11 cellular contexts compared by ENCODE assay signal in the genomic region with DNA sequence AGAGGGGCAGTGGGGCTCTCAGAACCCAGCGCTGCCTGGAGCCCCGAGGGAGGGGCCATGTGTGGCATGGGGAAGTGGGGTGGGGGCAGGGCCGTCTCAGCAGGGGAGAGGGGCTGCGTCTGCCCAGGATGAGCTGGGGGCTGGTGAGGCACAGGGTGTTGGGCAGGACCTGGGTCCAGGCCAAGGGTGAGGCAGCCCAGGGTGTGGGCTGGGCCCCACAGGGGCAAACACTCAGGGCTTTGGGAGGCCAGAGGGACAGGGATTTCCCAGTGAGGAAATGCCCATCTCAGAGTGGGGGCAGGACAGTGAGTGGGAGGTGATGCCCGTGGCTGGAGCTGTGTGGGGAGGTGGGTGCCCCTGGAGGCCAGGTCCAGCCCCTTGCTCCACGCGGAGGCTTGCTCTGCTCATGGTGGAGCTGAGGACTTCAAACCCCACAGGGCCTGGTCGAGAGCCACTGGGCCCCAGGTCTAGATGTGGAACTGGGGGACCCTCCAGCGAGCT. TPM values are rescaled to one million over a fixed set of nuclear protein-coding genes. Genes with fewer than 3 reads are reported as not detected.
DNase-seq lines count a peak whose midpoint lies in the region; ATAC-seq and TF ChIP-seq lines count a peak whose summit lies in the region.
"Had no signal": no experiment of that assay in that cellular context is flagged by ENCODE, and none has a peak within 500 bp of the region (broad histone marks: within the 10 kb centered on the region; RNA-seq: fewer than 3 reads in every experiment).

No MANE protein-coding gene starts in this region.

- intact Hi-C loops in natural killer cell (cut with micrococcal nuclease) = no loop called here

- H3K27ac Mint-ChIP-seq in natural killer cell = no peak overlapping the region
- no peak overlapping the region for H3K27ac Mint-ChIP-seq in natural killer cell treated with Interleukin-12 subunit alpha and Interleukin-12 subunit beta and Interleukin-15 and Interleukin-18, amount 100 ng/mL, for 72 hours
- H3K27ac Mint-ChIP-seq: activated CD4-positive, alpha-beta memory T cell treated with anti-CD3 and anti-CD28 coated beads for 36 hours had no signal

- H3K27me3 ChIP-seq in esophagus (ENCODE audit: control insufficient read depth in 1 of 2, insufficient read depth in 2 of 2, low read length in 2 of 2) (no peaks in the 10 kb centered on the region), muscle layer of duodenum (ENCODE audit: low read depth, low read length) (no peaks in the 10 kb centered on the region)

- H3K4me1 ChIP-seq in esophagus (ENCODE audit: control insufficient read depth in 2 of 2, insufficient read depth in 2 of 2, low read length in 1 of 2) (peaks cover 45 to 69% of the 10 kb centered on the region in 2 donors), muscle layer of duodenum (ENCODE audit: control insufficient read depth in 1 of 2, insufficient read depth in 2 of 2, low read length in 2 of 2) (peaks cover 34 to 79% of the 10 kb centered on the region in 2 donors)

- peaks cover 0 to 18% of the 10 kb centered on the region in 2 donors for H3K36me3 ChIP-seq in esophagus (ENCODE audit: control insufficient read depth in 2 of 2, insufficient read depth in 2 of 2, low read length in 1 of 2)
- no peaks in the 10 kb centered on the region for H3K36me3 ChIP-seq in muscle layer of duodenum (ENCODE audit: control insufficient read depth in 1 of 2, insufficient read depth in 2 of 2, low read length in 2 of 2)

- H3K9me3 Mint-ChIP-seq in natural killer cell = no peaks in the 10 kb centered on the region
- no peaks in the 10 kb centered on the region for H3K9me3 Mint-ChIP-seq in natural killer cell treated with Interleukin-12 subunit alpha and Interleukin-12 subunit beta and Interleukin-15 and Interleukin-18, amount 100 ng/mL, for 72 hours
- H3K9me3 Mint-ChIP-seq: activated CD4-positive, alpha-beta memory T cell treated with anti-CD3 and anti-CD28 coated beads for 36 hours had no signal

- DNase-seq in natural killer cell (no peak), NAMALWA (ENCODE audit: low spot score) (no peak), COLO668 (lab: John Stamatoyannopoulos, UW; ENCODE audit: unreplicated experiment) (no peak), SW480 (ENCODE audit: low spot score) (no peak), T-helper 1 cell (no peak)
- DNase-seq in natural killer cell treated with Interleukin-12 subunit alpha and Interleukin-12 subunit beta and Interleukin-15 and Interleukin-18, amount 100 ng/mL, for 72 hours (ENCODE audit: low spot score) = no peak
- DNase-seq: activated CD4-positive, alpha-beta memory T cell treated with anti-CD3 and anti-CD28 coated beads for 36 hours; caudate nucleus; stimulated activated CD4-positive, alpha-beta T cell treated with anti-CD3 and anti-CD28 coated beads, Interleukin-2, amount 100 ng/mL, for 48 hours had no signal

- H3K9me3 ChIP-seq in esophagus (ENCODE audit: control insufficient read depth in 2 of 2, insufficient read depth in 1 of 2, low read depth in 1 of 2, low read length in 1 of 2) = no peaks in the 10 kb centered on the region
- no peaks in the 10 kb centered on the region for H3K9me3 ChIP-seq in muscle layer of duodenum (ENCODE audit: control insufficient read depth in 1 of 2, low read length in 2 of 2)

- H3K4me3 ChIP-seq in esophagus (ENCODE audit: low read depth in 1 of 2, low read length in 2 of 2) (peak overlapping the region; percentile 2 to 34), muscle layer of duodenum (ENCODE audit: low read depth in 1 of 2, low read length in 2 of 2) (no peak overlapping the region)

- H3K36me3 Mint-ChIP-seq in natural killer cell = no peaks in the 10 kb centered on the region
- no peaks in the 10 kb centered on the region for H3K36me3 Mint-ChIP-seq in natural killer cell treated with Interleukin-12 subunit alpha and Interleukin-12 subunit beta and Interleukin-15 and Interleukin-18, amount 100 ng/mL, for 72 hours
- H3K36me3 Mint-ChIP-seq: activated CD4-positive, alpha-beta memory T cell treated with anti-CD3 and anti-CD28 coated beads for 36 hours had no signal

- peaks cover 6 to 29% of the 10 kb centered on the region in 2 donors for H3K27me3 Mint-ChIP-seq in natural killer cell (ENCODE audit: low read depth in 2 of 2)
- peaks cover 0 to 16% of the 10 kb centered on the region in 2 donors for H3K27me3 Mint-ChIP-seq in natural killer cell treated with Interleukin-12 subunit alpha and Interleukin-12 subunit beta and Interleukin-15 and Interleukin-18, amount 100 ng/mL, for 72 hours

- no peak overlapping the region for H3K4me3 Mint-ChIP-seq in natural killer cell
- no peak overlapping the region for H3K4me3 Mint-ChIP-seq in natural killer cell treated with Interleukin-12 subunit alpha and Interleukin-12 subunit beta and Interleukin-15 and Interleukin-18, amount 100 ng/mL, for 72 hours
- H3K4me3 Mint-ChIP-seq: activated CD4-positive, alpha-beta memory T cell treated with anti-CD3 and anti-CD28 coated beads for 36 hours had no signal

- peak in 2 of 3 donors; percentile 16 to 27 for ATAC-seq in natural killer cell
- ATAC-seq in natural killer cell treated with Interleukin-12 subunit alpha and Interleukin-12 subunit beta and Interleukin-15 and Interleukin-18, amount 100 ng/mL, for 72 hours = no peak

- 25 to 49% methylated on average over 9 of the region's 9 CpGs for WGBS in esophagus, 2 donors

- no peak for TF ChIP-seq CTCF in natural killer cell (IDR thresholded peaks at IDR 0.05)

- H3K27ac ChIP-seq in esophagus (ENCODE audit: low read depth in 2 of 2, low read length in 1 of 2) = peak overlapping the region; percentile 92 to 98
- peak overlapping the region; percentile 39 for H3K27ac ChIP-seq in muscle layer of duodenum (ENCODE audit: low read length)

- peaks cover 0 to 5% of the 10 kb centered on the region in 2 donors for H3K4me1 Mint-ChIP-seq in natural killer cell
- peaks cover 0 to 4% of the 10 kb centered on the region in 2 donors for H3K4me1 Mint-ChIP-seq in natural killer cell treated with Interleukin-12 subunit alpha and Interleukin-12 subunit beta and Interleukin-15 and Interleukin-18, amount 100 ng/mL, for 72 hours (ENCODE audit: low read depth in 2 of 2)

RNA-seq across cellular contexts. Expression of a gene that starts 5.4 kb away (rescaled TPM):
- 10 to 100 TPM in 2 of 3 donors, 1 to 10 TPM in 1; 6.0 to 34.7 (median 18.9) TPM for total RNA-seq in natural killer cell
- 1 to 10 TPM; 4.4 to 5.5 TPM for total RNA-seq in natural killer cell treated with Interleukin-12 subunit alpha and Interleukin-12 subunit beta and Interleukin-15 and Interleukin-18, amount 100 ng/mL, for 72 hours
- 100 to 1,000 TPM; 107 to 186 TPM for polyA plus RNA-seq in esophagus

RNA-seq across cellular contexts. Expression of a gene that starts 24.7 kb away (rescaled TPM):
- 1 to 10 TPM; 3.1 to 5.0 (median 4.5) TPM for total RNA-seq in natural killer cell
- total RNA-seq in natural killer cell treated with Interleukin-12 subunit alpha and Interleukin-12 subunit beta and Interleukin-15 and Interleukin-18, amount 100 ng/mL, for 72 hours = 1 to 10 TPM; 2.2 TPM
- polyA plus RNA-seq in esophagus = 1 to 10 TPM; 2.4 to 6.8 TPM

RNA-seq across cellular contexts. Expression of a gene that starts 31.9 kb away (rescaled TPM):
- total RNA-seq in natural killer cell = 1 to 10 TPM; 2.2 to 3.1 (median 2.2) TPM
- total RNA-seq in natural killer cell treated with Interleukin-12 subunit alpha and Interleukin-12 subunit beta and Interleukin-15 and Interleukin-18, amount 100 ng/mL, for 72 hours = 10 to 100 TPM; 10.2 to 15.1 TPM
- 1 to 10 TPM; 5.4 to 6.1 TPM for polyA plus RNA-seq in esophagus

RNA-seq across cellular contexts. Expression of a gene that starts 40.6 kb away (rescaled TPM):
- total RNA-seq in natural killer cell = 1 to 10 TPM; 2.2 to 2.5 (median 2.4) TPM
- 1 to 10 TPM; 1.6 to 9.0 TPM for total RNA-seq in natural killer cell treated with Interleukin-12 subunit alpha and Interleukin-12 subunit beta and Interleukin-15 and Interleukin-18, amount 100 ng/mL, for 72 hours
- 1 to 10 TPM; 3.0 to 3.4 TPM for polyA plus RNA-seq in esophagus

RNA-seq across cellular contexts. Expression of a gene that starts 41.0 kb away (rescaled TPM):
- 100 to 1,000 TPM in 1 of 3 donors, 10 to 100 TPM in 2; 76.0 to 103 (median 78.1) TPM for total RNA-seq in natural killer cell
- 100 to 1,000 TPM in 1 of 2 donors, 10 to 100 TPM in 1; 61.1 to 100 TPM for total RNA-seq in natural killer cell treated with Interleukin-12 subunit alpha and Interleukin-12 subunit beta and Interleukin-15 and Interleukin-18, amount 100 ng/mL, for 72 hours
- polyA plus RNA-seq in esophagus = 10 to 100 TPM; 30.2 to 38.2 TPM

Comparison
In these comparisons a context has a peak if more than half of its experiments do, and no peak if none do; other contexts are left out.
1. ATAC-seq: peak in natural killer cell (2 of 3); none in natural killer cell treated with Interleukin-12 subunit alpha and Interleukin-12 subunit beta and Interleukin-15 and Interleukin-18, amount 100 ng/mL, for 72 hours (0 of 2).
2. H3K4me3 ChIP-seq: peak in esophagus (2 of 2); none in muscle layer of duodenum (0 of 2).